8 cellular contexts compared by ENCODE assay signal in genomic region chr14:95319312-95320075, GRCh38. TPM values are rescaled to one million over a fixed set of nuclear protein-coding genes. Genes with fewer than 3 reads are reported as not detected.
A peak's percentile ranks its signal among the peaks of the same experiment; 100 is the strongest.
DNase-seq lines count a peak whose midpoint lies in the region; ATAC-seq and TF ChIP-seq lines count a peak whose summit lies in the region.

Gene CLMN (minus strand): TSS chr14:95319908. CDS start chr14:95319792, 116 bp downstream.

- 1% methylated on average over 90 of the region's 98 CpGs for WGBS in thymus

- no peaks in the 10 kb centered on the region for H3K9me3 Mint-ChIP-seq in activated CD8-positive, alpha-beta T cell treated with anti-CD3 and anti-CD28 coated beads for 36 hours

- H3K27me3 Mint-ChIP-seq in activated CD8-positive, alpha-beta T cell treated with anti-CD3 and anti-CD28 coated beads for 36 hours: peaks cover 28% of the 10 kb centered on the region

- no peaks in the 10 kb centered on the region for H3K9me3 ChIP-seq in MM.1S (replicated peaks; ENCODE audit: insufficient read depth, low read length)
- no peaks in the 10 kb centered on the region for H3K9me3 ChIP-seq in muscle layer of colon (ENCODE audit: low read length)
- no peaks in the 10 kb centered on the region for H3K9me3 ChIP-seq in thymus (ENCODE audit: control insufficient read depth)

- H3K79me2 ChIP-seq in MM.1S (ENCODE audit: low read length): peaks cover 27% of the 10 kb centered on the region

- peaks cover 1% of the 10 kb centered on the region; the same call in 1 of the 2 replicates for H3K4me1 ChIP-seq in MM.1S (ENCODE audit: low read length)
- H3K4me1 ChIP-seq in muscle layer of colon (ENCODE audit: insufficient read depth, low read length): peaks cover 8% of the 10 kb centered on the region
- peaks cover 6% of the 10 kb centered on the region for H3K4me1 ChIP-seq in thymus (ENCODE audit: control insufficient read depth, insufficient read depth, low read length)

- H3K36me3 Mint-ChIP-seq in activated CD8-positive, alpha-beta T cell treated with anti-CD3 and anti-CD28 coated beads for 36 hours (ENCODE audit: low read depth): no peaks in the 10 kb centered on the region

- intact Hi-C loops in activated CD8-positive, alpha-beta T cell treated with anti-CD3 and anti-CD28 coated beads for 36 hours (cut with micrococcal nuclease): no loop called here

- H3K36me3 ChIP-seq in MM.1S (replicated peaks; ENCODE audit: insufficient read depth, low read length): no peaks in the 10 kb centered on the region
- H3K36me3 ChIP-seq in muscle layer of colon (ENCODE audit: insufficient read depth, low read length): no peaks in the 10 kb centered on the region
- no peaks in the 10 kb centered on the region for H3K36me3 ChIP-seq in thymus (ENCODE audit: control insufficient read depth, insufficient read depth)

- H3F3A ChIP-seq in MM.1S (ENCODE audit: insufficient read depth, low read length): 0 out of 2 replicates have a peak, but pooled peaks cover 2% of the 10 kb centered on the region

- CTCF ChIA-PET in activated CD8-positive, alpha-beta T cell treated with anti-CD3 and anti-CD28 coated beads for 36 hours (lab: Charles Lee): no interaction called here

- peak within 1 kb of the TSS; percentile 61 for H2AFZ ChIP-seq in MM.1S (ENCODE audit: low read length)

- peaks cover 14% of the 10 kb centered on the region for H3K4me1 Mint-ChIP-seq in activated CD8-positive, alpha-beta T cell treated with anti-CD3 and anti-CD28 coated beads for 36 hours (ENCODE audit: low read depth)

- DNase-seq in AG10803 (ENCODE audit: low read depth) (peak; percentile 12), MM.1S (peak; percentile 20), epithelial cell of esophagus (ENCODE audit: low read depth) (peak; percentile 49)
- DNase-seq in activated CD8-positive, alpha-beta T cell treated with anti-CD3 and anti-CD28 coated beads for 36 hours: peak; percentile 37

- H3K27ac Mint-ChIP-seq in activated CD8-positive, alpha-beta T cell treated with anti-CD3 and anti-CD28 coated beads for 36 hours: no peak within 1 kb of the TSS

- TF ChIP-seq CTCF in AG10803 (conservative IDR thresholded peaks at IDR 0.05; ENCODE audit: low read length) (no peak), MM.1S (IDR thresholded peaks at IDR 0.05; ENCODE audit: low read length) (no peak), epithelial cell of esophagus (IDR thresholded peaks at IDR 0.05; ENCODE audit: insufficient read depth, low read depth, low read length, missing control alignments) (no peak)
- TF ChIP-seq CTCF in activated CD8-positive, alpha-beta T cell treated with anti-CD3 and anti-CD28 coated beads for 36 hours (IDR thresholded peaks at IDR 0.05): no peak

- POLR2A ChIA-PET in activated CD8-positive, alpha-beta T cell treated with anti-CD3 and anti-CD28 coated beads for 36 hours (lab: Charles Lee): interaction anchor here (1.3 kb wide), 1 partner anchor 162 kb away, joined by 3 read pairs; the partner anchor contains the start of gene DICER1

- no peaks in the 10 kb centered on the region for H3K9me2 ChIP-seq in MM.1S (replicated peaks; ENCODE audit: insufficient read depth, low read length)

- peak within 1 kb of the TSS; percentile 63 for H3K4me2 ChIP-seq in MM.1S (ENCODE audit: low read depth, low read length)

- ATAC-seq in GM18511 (IDR thresholded peaks at IDR 0.05; ENCODE audit: unreplicated experiment): peak; percentile 52
- ATAC-seq in activated CD8-positive, alpha-beta T cell treated with anti-CD3 and anti-CD28 coated beads for 36 hours: peak; percentile 40
- no peak for ATAC-seq in HG02763 (IDR thresholded peaks at IDR 0.05; ENCODE audit: unreplicated experiment)

- peak within 1 kb of the TSS; percentile 60; the same call in 1 of the 2 replicates for H3K9ac ChIP-seq in MM.1S (ENCODE audit: low read length)
- H3K9ac ChIP-seq in muscle layer of colon (ENCODE audit: low read length): no peak within 1 kb of the TSS

- H4K20me1 ChIP-seq in MM.1S (ENCODE audit: insufficient read depth, low read length): no peaks in the 10 kb centered on the region

- no peaks in the 10 kb centered on the region for H3K27me3 ChIP-seq in MM.1S (replicated peaks; ENCODE audit: insufficient read depth, low read length)
- H3K27me3 ChIP-seq in muscle layer of colon (ENCODE audit: control insufficient read depth in 1 of 2, insufficient read depth in 2 of 2, low read length in 2 of 2): no peaks in the 10 kb centered on the region
- peaks cover 6% of the 10 kb centered on the region for H3K27me3 ChIP-seq in thymus (ENCODE audit: control insufficient read depth, insufficient read depth)

- H3K4me3 ChIP-seq in AG10803 (ENCODE audit: low read length): peak within 1 kb of the TSS; percentile 55
- peak within 1 kb of the TSS; percentile 74 for H3K4me3 ChIP-seq in MM.1S (ENCODE audit: low read length)
- peak within 1 kb of the TSS; percentile 56 for H3K4me3 ChIP-seq in epithelial cell of esophagus (ENCODE audit: low read length)
- H3K4me3 ChIP-seq in muscle layer of colon (ENCODE audit: low read depth in 1 of 2, low read length in 2 of 2): peak within 1 kb of the TSS; percentile 51 to 79
- peak within 1 kb of the TSS; percentile 68 for H3K4me3 ChIP-seq in thymus (ENCODE audit: low read length)

- H3K27ac ChIP-seq in MM.1S (ENCODE audit: low read length) (peak within 1 kb of the TSS; percentile 44; the same call in 1 of the 2 replicates), muscle layer of colon (ENCODE audit: low read depth, low read length) (peak within 1 kb of the TSS; percentile 61), thymus (ENCODE audit: low read depth) (peak within 1 kb of the TSS; percentile 60)

- H3K4me3 Mint-ChIP-seq in activated CD8-positive, alpha-beta T cell treated with anti-CD3 and anti-CD28 coated beads for 36 hours: peak within 1 kb of the TSS; percentile 57

RNA-seq across cellular contexts. Expression of gene CLMN, which starts in this region (rescaled TPM):
- total RNA-seq in activated CD8-positive, alpha-beta T cell treated with anti-CD3 and anti-CD28 coated beads for 36 hours: under 1 TPM; 0.31 to 0.59 TPM
- polyA plus RNA-seq in thymus: 1.9 TPM

Comparison
In these comparisons a context has a peak if more than half of its experiments do, and no peak if none do; other contexts are left out.
1. Peak in DNase-seq and ATAC-seq in activated CD8-positive, alpha-beta T cell treated with anti-CD3 and anti-CD28 coated beads for 36 hours; RNA of the gene not detected or under 1 TPM.